ENCODE assay signal across 29 cellular contexts in genomic region chr2:9291866-9292265, GRCh38.
"Had no signal": no experiment of that assay in that cellular context is flagged by ENCODE, and none has a peak within 500 bp of the region (broad histone marks: within the 10 kb centered on the region; RNA-seq: fewer than 3 reads in every experiment).

No MANE protein-coding gene starts in this region.

- H3K4me3 ChIP-seq: ascending aorta, Peyer's patch had no signal

- H3K27me3 ChIP-seq: ascending aorta, Peyer's patch had no signal

- H3K9me3 Mint-ChIP-seq: activated naive CD4-positive, alpha-beta T cell treated with anti-CD3 and anti-CD28 coated beads, Interleukin-2, amount 50 U/mL, for 72 hours; activated naive CD8-positive, alpha-beta T cell treated with anti-CD3 and anti-CD28 coated beads, Interleukin-2, amount 50 U/mL, for 24 hours; activated T-cell treated with anti-CD3 and anti-CD28 coated beads, Interleukin-2, amount 50 U/mL, for 4 hours; brain; central memory CD8-positive, alpha-beta T cell; WTC11 had no signal

- H3K36me3 ChIP-seq: ascending aorta, Peyer's patch had no signal

- H3K36me3 Mint-ChIP-seq: activated CD8-positive, alpha-beta memory T cell treated with anti-CD3 and anti-CD28 coated beads, Interleukin-2, amount 10 ng/mL, durations not matched to agents 7 days and 5 days; activated naive CD4-positive, alpha-beta T cell treated with anti-CD3 and anti-CD28 coated beads, Interleukin-2, amount 50 U/mL, for 72 hours; WTC11 had no signal

- H3K4me1 ChIP-seq: Peyer's patch had no signal

- ATAC-seq: activated CD8-positive, alpha-beta memory T cell treated with anti-CD3 and anti-CD28 coated beads, Interleukin-2, amount 10 ng/mL, durations not matched to agents 7 days and 5 days; activated naive CD4-positive, alpha-beta T cell treated with anti-CD3 and anti-CD28 coated beads, Interleukin-2, amount 50 U/mL, for 72 hours; activated naive CD8-positive, alpha-beta T cell treated with anti-CD3 and anti-CD28 coated beads, Interleukin-2, amount 50 U/mL, for 24 hours; activated T-cell treated with anti-CD3 and anti-CD28 coated beads, Interleukin-2, amount 50 U/mL, for 4 hours; T-helper 17 cell; WTC11 had no signal

- H3K4me1 Mint-ChIP-seq: activated CD8-positive, alpha-beta memory T cell treated with anti-CD3 and anti-CD28 coated beads, Interleukin-2, amount 10 ng/mL, durations not matched to agents 7 days and 5 days; activated naive CD8-positive, alpha-beta T cell treated with anti-CD3 and anti-CD28 coated beads, Interleukin-2, amount 50 U/mL, for 24 hours; central memory CD8-positive, alpha-beta T cell had no signal

- DNase-seq: activated CD4-positive, alpha-beta T cell treated with anti-CD3 and anti-CD28 coated beads for 48 hours; activated CD4-positive, alpha-beta T cell treated with anti-CD3 and anti-CD28 coated beads, Interleukin-2, amount 50 U/mL, for 4 hours; activated CD4-positive, CD25-positive, alpha-beta regulatory T cell treated with anti-CD3 and anti-CD28 coated beads, Interleukin-2, amount 50 U/mL, for 72 hours; activated CD8-positive, alpha-beta memory T cell treated with anti-CD3 and anti-CD28 coated beads, Interleukin-2, amount 10 ng/mL, durations not matched to agents 7 days and 5 days; activated effector memory CD4-positive, alpha-beta T cell treated with anti-CD3 and anti-CD28 coated beads, Interleukin-2, amount 50 U/mL, for 16 hours; activated naive CD4-positive, alpha-beta T cell treated with Interleukin-2 at 50 U/mL for 16 hours; activated naive CD8-positive, alpha-beta T cell treated with anti-CD3 and anti-CD28 coated beads, Interleukin-2, amount 50 U/mL, for 24 hours; activated T-cell treated with anti-CD3 and anti-CD28 coated beads, Interleukin-2, amount 50 U/mL, for 4 hours; amniotic stem cell; NCI-H1092; NCI-H1417; NCI-H2029; NCI-H2107; NCI-H2171 treated with DMSO at 0.1 percent for 48 hours; NCI-H345; NCI-H510A; NCI-H526 treated with DMSO at 0.1 percent for 48 hours; NCI-H82; NK-92 treated with Interleukin-12 subunit alpha and Interleukin-12 subunit beta, amount 100 ng/mL, for 24 hours; OCI-M1; Peyer's patch; SHP77 treated with DMSO at 0.1 percent for 48 hours; T-helper 17 cell; T-helper 9 cell had no signal

- H3K9me3 ChIP-seq: ascending aorta, Peyer's patch had no signal

- H3K4me3 Mint-ChIP-seq: activated CD8-positive, alpha-beta memory T cell treated with anti-CD3 and anti-CD28 coated beads, Interleukin-2, amount 10 ng/mL, durations not matched to agents 7 days and 5 days; activated naive CD8-positive, alpha-beta T cell treated with anti-CD3 and anti-CD28 coated beads, Interleukin-2, amount 50 U/mL, for 24 hours; activated T-cell treated with anti-CD3 and anti-CD28 coated beads, Interleukin-2, amount 50 U/mL, for 4 hours; brain; central memory CD8-positive, alpha-beta T cell; T-helper 17 cell; WTC11 had no signal

- H3K27me3 Mint-ChIP-seq: activated naive CD8-positive, alpha-beta T cell treated with anti-CD3 and anti-CD28 coated beads, Interleukin-2, amount 50 U/mL, for 24 hours had no signal

- H3K27ac ChIP-seq: ascending aorta, Peyer's patch had no signal

- H3K27ac Mint-ChIP-seq: activated CD8-positive, alpha-beta memory T cell treated with anti-CD3 and anti-CD28 coated beads, Interleukin-2, amount 10 ng/mL, durations not matched to agents 7 days and 5 days; activated naive CD4-positive, alpha-beta T cell treated with anti-CD3 and anti-CD28 coated beads, Interleukin-2, amount 50 U/mL, for 72 hours; activated naive CD8-positive, alpha-beta T cell treated with anti-CD3 and anti-CD28 coated beads, Interleukin-2, amount 50 U/mL, for 24 hours; T-helper 17 cell; WTC11 had no signal
